ENCODE assay signal across 8 cellular contexts in the genomic region with DNA sequence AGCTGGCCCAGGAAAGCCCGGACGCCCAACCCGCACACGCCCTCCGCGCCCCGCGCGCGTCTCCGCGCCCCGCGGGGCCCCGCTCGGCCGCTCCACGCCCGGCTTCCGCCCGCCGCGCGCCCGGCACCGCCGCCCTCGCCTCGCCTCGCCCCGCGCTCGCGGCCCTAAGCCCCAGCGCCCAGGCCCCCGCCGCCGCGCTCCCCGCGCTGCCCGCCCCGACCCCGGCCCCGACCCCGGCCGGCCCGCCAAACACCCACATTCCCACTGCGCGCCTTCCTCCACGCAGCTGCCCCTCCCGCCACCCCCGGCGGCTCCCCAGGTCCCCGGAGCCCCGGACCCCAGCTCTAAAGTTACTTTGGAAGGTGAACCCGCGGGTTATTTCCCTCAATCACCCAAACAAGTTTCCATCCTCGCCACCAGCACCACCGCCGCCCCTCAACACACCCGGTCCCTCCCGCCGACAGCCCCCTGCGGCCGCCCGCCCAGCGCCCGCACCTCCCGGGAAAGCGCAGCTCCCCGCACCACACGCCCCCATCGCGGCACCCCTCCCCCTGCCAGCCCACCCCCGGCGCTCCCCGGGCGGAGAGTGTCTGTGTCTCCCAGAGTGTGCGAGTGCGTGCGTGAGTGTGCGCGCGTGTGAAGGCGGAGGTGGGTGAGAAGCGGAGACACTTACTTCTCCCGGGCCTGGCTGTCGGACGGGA. TPM values are rescaled to one million over a fixed set of nuclear protein-coding genes. Genes with fewer than 3 reads are reported as not detected.
A peak's percentile ranks its signal among the peaks of the same experiment; 100 is the strongest.
DNase-seq lines count a peak whose midpoint lies in the region; ATAC-seq, FAIRE-seq and TF ChIP-seq lines count a peak whose summit lies in the region.

No MANE protein-coding gene starts in this region.

- intact Hi-C loops in right cardiac atrium (cut with DNase I) = loop anchor here in 3 of 4 donors (1.0 to 10.0 kb wide), 6 partner anchors 36 to 414 kb away; no protein-coding TSS in a partner anchor

- ATAC-seq in A549 (peak; percentile 30 to 47; a peak in 5 of 6 replicates), right cardiac atrium (no peak), HG03520 (IDR thresholded peaks at IDR 0.05; ENCODE audit: unreplicated experiment) (no peak)

- whole genome bisulfite sequencing in A549 (ENCODE audit: missing lambda C conversion rate) = no CpG with 5 or more reads among the region's 90 CpGs
- under 1% methylated on average over 90 of the region's 90 CpGs for WGBS in right cardiac atrium

- POLR2A ChIA-PET in A549 (lab: Yijun Ruan, JAX) = interaction anchor here (0.6 to 3.8 kb wide), 14 partner anchors 10 to 414 kb away, joined by 3 to 197 read pairs (median 6); partner anchors contain the start of gene ATG10

- H3K27me3 ChIP-seq in right cardiac atrium (ENCODE audit: control insufficient read depth, insufficient read depth) (no peaks in the 10 kb centered on the region), skeletal muscle tissue (ENCODE audit: control insufficient read depth in 3 of 3, insufficient read depth in 3 of 3, low read length in 3 of 3) (no peaks in the 10 kb centered on the region)

- peak overlapping the region; percentile 76 for H3K4me2 ChIP-seq in A549

- TF ChIP-seq POLR2A in A549 (IDR thresholded peaks at IDR 0.05; ENCODE audit: low read length) (no peak), GM18951 (IDR thresholded peaks at IDR 0.05; ENCODE audit: extremely low read depth, insufficient read depth, insufficient read length) (peak; percentile 40)

- DNase-seq in A549 (ENCODE audit: low read depth in 1 of 2, low spot score in 1 of 2) (peak in 1 of 2 experiments; percentile 26), LNCaP clone FGC (ENCODE audit: low read depth) (no peak), right cardiac atrium (peak in 2 of 3 donors; percentile 67 to 75), SHP77 (lab: John Stamatoyannopoulos, UW) (no peak)
- peak; percentile 34 for DNase-seq in activated naive CD4-positive, alpha-beta T cell treated with anti-CD3 and anti-CD28 coated beads, Interleukin-2, amount 50 U/mL, for 16 hours

- FAIRE-seq in A549 (lab: Jason Lieb, UNC) = no peak

- TF ChIP-seq EP300 in A549 (IDR thresholded peaks at IDR 0.05) = no peak

- H3K36me3 ChIP-seq in skeletal muscle tissue (ENCODE audit: control insufficient read depth in 3 of 3, insufficient read depth in 3 of 3, low read length in 3 of 3) = no peaks in the 10 kb centered on the region

- no peak for TF ChIP-seq RAD21 in A549 (conservative IDR thresholded peaks at IDR 0.05 in 1 of 2, IDR thresholded peaks at IDR 0.05 in 1 of 2)

- H3K4me3 ChIP-seq in A549 (peak overlapping the region; percentile 92), LNCaP clone FGC (ENCODE audit: low read depth, low read length) (peak overlapping the region; percentile 67), right cardiac atrium (ENCODE audit: low read length) (peak overlapping the region; percentile 91), skeletal muscle tissue (ENCODE audit: low read length in 3 of 3) (peak overlapping the region; percentile 81 to 90 (median 84))

- H3K27ac ChIP-seq in A549 (peak overlapping the region; percentile 95 to 98), right cardiac atrium (ENCODE audit: low read length) (peak overlapping the region; percentile 65), skeletal muscle tissue (ENCODE audit: low read depth, low read length) (peak overlapping the region; percentile 85)

- H3K9me3 ChIP-seq in A549 = no peaks in the 10 kb centered on the region
- no peaks in the 10 kb centered on the region for H3K9me3 ChIP-seq in right cardiac atrium (ENCODE audit: control insufficient read depth, low read length)
- H3K9me3 ChIP-seq in skeletal muscle tissue (ENCODE audit: control insufficient read depth in 3 of 3, low read length in 3 of 3) = no peaks in the 10 kb centered on the region

- CTCF ChIA-PET in A549 (lab: Yijun Ruan, JAX) = interaction anchor here (0.8 to 3.1 kb wide), 13 partner anchors 8 to 519 kb away, joined by 3 to 20 read pairs (median 3); no protein-coding TSS in a partner anchor

- in situ Hi-C loops in GM18951 (cut with MboI; ENCODE audit: low sequenced_read_pairs, unreplicated experiment) = loop anchor here (10.0 kb wide), 1 partner anchor 94 kb away; no protein-coding TSS in a partner anchor

- H3K4me1 ChIP-seq in A549 = peaks cover 20% of the 10 kb centered on the region
- peaks cover 2% of the 10 kb centered on the region for H3K4me1 ChIP-seq in right cardiac atrium (ENCODE audit: control insufficient read depth, insufficient read depth, low read length)
- H3K4me1 ChIP-seq in skeletal muscle tissue (ENCODE audit: control insufficient read depth in 3 of 3, insufficient read depth in 3 of 3, low read length in 3 of 3) = peaks cover 8 to 17% (median 16%) of the 10 kb centered on the region in 3 donors

- TF ChIP-seq CTCF in A549 (IDR thresholded peaks at IDR 0.05) (no peak), LNCaP clone FGC (IDR thresholded peaks at IDR 0.05; ENCODE audit: control insufficient read depth, extremely low read depth, insufficient read depth) (no peak)

- peak overlapping the region; percentile 43 to 63 (median 62) for H3K9ac ChIP-seq in skeletal muscle tissue (ENCODE audit: low read depth in 1 of 3, low read length in 3 of 3)

TF ChIP-seq in A549, 52 proteins besides CTCF, POLR2A, EP300 and RAD21:
- peak; percentile 73; the same call in 1 of the 2 replicates for TF ChIP-seq RNF2 (IDR thresholded peaks at IDR 0.05; ENCODE audit: borderline replicate concordance, low read depth)
- TF ChIP-seq PHF8 (IDR thresholded peaks at IDR 0.05; ENCODE audit: borderline replicate concordance, low read depth) = peak; percentile 35; the same call in 1 of the 2 replicates
- TF ChIP-seq KDM1A (IDR thresholded peaks at IDR 0.05; ENCODE audit: low read depth) = peak; percentile 45; the same call in 1 of the 2 replicates
- no peak for TF ChIP-seq JUNB (IDR thresholded peaks at IDR 0.05)

RNA-seq across cellular contexts. Expression of gene SSBP2, which starts 0.4 kb away (rescaled TPM):
- 14.2 and 17.0 TPM in 2 replicates for polyA plus RNA-seq in A549 (2011; rRNA removed)
- 8.3 and 10.0 TPM in 2 replicates for polyA plus RNA-seq in A549 (2012; cell fraction: cytosol; rRNA removed)
- 3.9 and 7.2 TPM in 2 replicates for polyA plus RNA-seq in A549 (2012; cell fraction: nucleus; rRNA removed)
- polyA plus RNA-seq in A549 (2017; fragmentation: RNase III; extraction: RNeasy Plus Mini Kit Qiagen cat#74134 plus additional on column Dnase treatment) = 4.5 to 5.5 TPM (median 4.9 TPM) in 3 replicates
- 10.0 and 13.4 TPM in 2 replicates for polyA minus RNA-seq in A549 (2011; rRNA and poly(A)+ RNA removed)
- total RNA-seq in right cardiac atrium = 10 to 100 TPM; 50.6 to 57.8 (median 54.1) TPM
- polyA plus RNA-seq in right cardiac atrium = 31.9 TPM
- total RNA-seq in skeletal muscle tissue = 44.4 TPM

Comparison
In these comparisons a context has a peak if more than half of its experiments do, and no peak if none do; other contexts are left out.
1. ATAC-seq: peak in A549 (2 of 2); none in right cardiac atrium (0 of 2) and HG03520 (single experiment).
2. DNase-seq: peak in activated naive CD4-positive, alpha-beta T cell treated with anti-CD3 and anti-CD28 coated beads, Interleukin-2, amount 50 U/mL, for 16 hours (single experiment) and right cardiac atrium (2 of 3); none in LNCaP clone FGC (single experiment) and SHP77 (0 of 2).
3. Peak in every context shown above with its lines, with median percentiles within 50 percentile points of each other: H3K27ac ChIP-seq and H3K4me3 ChIP-seq.